In the genomic region with DNA sequence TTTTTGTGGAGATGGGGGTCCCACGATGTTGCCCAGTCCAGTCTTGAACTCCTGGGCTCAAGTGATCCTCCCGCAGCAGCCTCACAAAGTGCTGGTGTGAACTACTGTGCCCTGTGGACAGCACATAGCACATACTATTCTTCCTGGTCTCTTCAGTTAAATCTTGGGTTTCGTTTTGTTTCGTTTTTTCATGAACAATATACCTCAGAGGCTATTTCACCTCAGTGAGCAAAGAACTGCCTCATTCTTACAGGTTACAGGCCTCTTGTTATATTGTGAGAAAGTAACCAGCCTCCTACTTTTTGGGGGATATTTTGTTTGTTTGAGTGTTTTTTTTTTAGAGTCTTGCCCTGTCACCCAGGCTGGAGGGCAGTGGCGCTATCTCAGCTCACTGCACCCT, we compare ENCODE assay signal across 1 cellular context.
A peak's percentile ranks its signal among the peaks of the same experiment; 100 is the strongest.
TF ChIP-seq lines count a peak whose summit lies in the region.

No MANE protein-coding gene starts in this region.

TF ChIP-seq in liver, 16 proteins besides CTCF, POLR2A, EP300 and RAD21:
- TF ChIP-seq SP1 (IDR thresholded peaks at IDR 0.05) (no peak), NR2F2 (IDR thresholded peaks at IDR 0.05) (no peak)
- TF ChIP-seq, protein P1, sequence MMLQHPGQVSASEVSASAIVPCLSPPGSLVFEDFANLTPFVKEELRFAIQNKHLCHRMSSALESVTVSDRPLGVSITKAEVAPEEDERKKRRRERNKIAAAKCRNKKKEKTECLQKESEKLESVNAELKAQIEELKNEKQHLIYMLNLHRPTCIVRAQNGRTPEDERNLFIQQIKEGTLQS (IDR thresholded peaks at IDR 0.05): no peak
- TF ChIP-seq, protein P2, sequence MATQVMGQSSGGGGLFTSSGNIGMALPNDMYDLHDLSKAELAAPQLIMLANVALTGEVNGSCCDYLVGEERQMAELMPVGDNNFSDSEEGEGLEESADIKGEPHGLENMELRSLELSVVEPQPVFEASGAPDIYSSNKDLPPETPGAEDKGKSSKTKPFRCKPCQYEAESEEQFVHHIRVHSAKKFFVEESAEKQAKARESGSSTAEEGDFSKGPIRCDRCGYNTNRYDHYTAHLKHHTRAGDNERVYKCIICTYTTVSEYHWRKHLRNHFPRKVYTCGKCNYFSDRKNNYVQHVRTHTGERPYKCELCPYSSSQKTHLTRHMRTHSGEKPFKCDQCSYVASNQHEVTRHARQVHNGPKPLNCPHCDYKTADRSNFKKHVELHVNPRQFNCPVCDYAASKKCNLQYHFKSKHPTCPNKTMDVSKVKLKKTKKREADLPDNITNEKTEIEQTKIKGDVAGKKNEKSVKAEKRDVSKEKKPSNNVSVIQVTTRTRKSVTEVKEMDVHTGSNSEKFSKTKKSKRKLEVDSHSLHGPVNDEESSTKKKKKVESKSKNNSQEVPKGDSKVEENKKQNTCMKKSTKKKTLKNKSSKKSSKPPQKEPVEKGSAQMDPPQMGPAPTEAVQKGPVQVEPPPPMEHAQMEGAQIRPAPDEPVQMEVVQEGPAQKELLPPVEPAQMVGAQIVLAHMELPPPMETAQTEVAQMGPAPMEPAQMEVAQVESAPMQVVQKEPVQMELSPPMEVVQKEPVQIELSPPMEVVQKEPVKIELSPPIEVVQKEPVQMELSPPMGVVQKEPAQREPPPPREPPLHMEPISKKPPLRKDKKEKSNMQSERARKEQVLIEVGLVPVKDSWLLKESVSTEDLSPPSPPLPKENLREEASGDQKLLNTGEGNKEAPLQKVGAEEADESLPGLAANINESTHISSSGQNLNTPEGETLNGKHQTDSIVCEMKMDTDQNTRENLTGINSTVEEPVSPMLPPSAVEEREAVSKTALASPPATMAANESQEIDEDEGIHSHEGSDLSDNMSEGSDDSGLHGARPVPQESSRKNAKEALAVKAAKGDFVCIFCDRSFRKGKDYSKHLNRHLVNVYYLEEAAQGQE (IDR thresholded peaks at IDR 0.05): peak; percentile 80
